8 cellular contexts compared by ENCODE assay signal in genomic region chr14:102554835-102555819, GRCh38. TPM values are rescaled to one million over a fixed set of nuclear protein-coding genes. Genes with fewer than 3 reads are reported as not detected.
DNase-seq lines count a peak whose midpoint lies in the region; ATAC-seq and TF ChIP-seq lines count a peak whose summit lies in the region.

No MANE protein-coding gene starts in this region.

- TF ChIP-seq POLR2A in GM19099 (IDR thresholded peaks at IDR 0.05; ENCODE audit: extremely low read depth, insufficient read length, low read depth) = peak; percentile 59
- TF ChIP-seq POLR2A in gastrocnemius medialis (IDR thresholded peaks at IDR 0.05) = no peak

- ATAC-seq in gastrocnemius medialis (peak; percentile 69 to 72), GM18868 (IDR thresholded peaks at IDR 0.05; ENCODE audit: unreplicated experiment) (no peak), HG03469 (IDR thresholded peaks at IDR 0.05; ENCODE audit: unreplicated experiment) (no peak)

- peak overlapping the region; percentile 34; the same call in 1 of the 2 replicates for H3K4me2 ChIP-seq in OCI-LY7 (ENCODE audit: low read length)

- POLR2A ChIA-PET in OCI-LY7 (lab: Charles Lee) = interaction anchor here (0.7 kb wide), 2 partner anchors 41 to 1292 kb away, joined by 6 to 8 read pairs; no protein-coding TSS in a partner anchor

- H3K9me2 ChIP-seq in OCI-LY7 (ENCODE audit: insufficient read depth, low read length) = no peaks in the 10 kb centered on the region

- no TSS peak for BruUV-seq in OCI-LY7 (replicated peaks; lab: Mats Ljungman, UMichigan)

- H3K9me3 ChIP-seq in OCI-LY7 (ENCODE audit: low read length) = no peaks in the 10 kb centered on the region
- no peaks in the 10 kb centered on the region for H3K9me3 ChIP-seq in right atrium auricular region
- H3K9me3 ChIP-seq in gastrocnemius medialis = no peaks in the 10 kb centered on the region

- H3K4me3 ChIP-seq in OCI-LY7 (ENCODE audit: low read depth, low read length, poor library complexity, severe bottlenecking) = peak overlapping the region; percentile 16
- peak overlapping the region; percentile 54 to 95 for H3K4me3 ChIP-seq in right atrium auricular region
- peak overlapping the region; percentile 64 to 76 (median 67) for H3K4me3 ChIP-seq in gastrocnemius medialis

- no peak for DNase-seq in OCI-LY7 (ENCODE audit: low spot score)
- DNase-seq in activated naive CD4-positive, alpha-beta T cell treated with anti-CD3 and anti-CD28 coated beads, Interleukin-2, amount 50 U/mL, for 16 hours = peak; percentile 69
- no peak for DNase-seq in right atrium auricular region (ENCODE audit: low spot score)
- DNase-seq in gastrocnemius medialis = peak in 1 of 2 donors; percentile 30
- no peak for DNase-seq in NK-92 treated with Interleukin-12 subunit alpha and Interleukin-12 subunit beta, amount 100 ng/mL, for 24 hours (lab: John Stamatoyannopoulos, UW)

- no peaks in the 10 kb centered on the region for H4K20me1 ChIP-seq in OCI-LY7 (ENCODE audit: insufficient read depth, low read length)

- in situ Hi-C loops in gastrocnemius medialis (cut with MboI; ENCODE audit: low sequenced_read_pairs in 4 of 4) = no loop called here

- H3K4me1 ChIP-seq in OCI-LY7 (ENCODE audit: insufficient read depth, low read length, poor library complexity, severe bottlenecking) = peaks cover under 1% of the 10 kb centered on the region
- H3K4me1 ChIP-seq in right atrium auricular region = peaks cover 0 to 12% of the 10 kb centered on the region in 2 donors
- H3K4me1 ChIP-seq in gastrocnemius medialis = peaks cover 0 to 4% of the 10 kb centered on the region in 2 donors

- no peaks in the 10 kb centered on the region for H3K79me2 ChIP-seq in OCI-LY7 (ENCODE audit: insufficient read depth, low read depth, low read length)

- no peak overlapping the region for H3K27ac ChIP-seq in OCI-LY7 (ENCODE audit: low read depth, low read length, poor library complexity, severe bottlenecking)
- H3K27ac ChIP-seq in right atrium auricular region = peak overlapping the region; percentile 2 to 44
- H3K27ac ChIP-seq in gastrocnemius medialis = peak overlapping the region; percentile 17 to 44 (median 34)

- CTCF ChIA-PET in OCI-LY7 (lab: Charles Lee; ENCODE audit: unreplicated experiment) = no interaction called here

- H3K27me3 ChIP-seq in right atrium auricular region = no peaks in the 10 kb centered on the region
- H3K27me3 ChIP-seq in gastrocnemius medialis = no peaks in the 10 kb centered on the region

- intact Hi-C loops in OCI-LY7 (cut with micrococcal nuclease; ENCODE audit: unreplicated experiment) = no loop called here
- intact Hi-C loops in gastrocnemius medialis (cut with DNase I; ENCODE audit: low total_unique reads) = no loop called here

- H2AFZ ChIP-seq in OCI-LY7 (ENCODE audit: low read length) = no peak overlapping the region

- H3K36me3 ChIP-seq in OCI-LY7 (ENCODE audit: insufficient read depth, low read length) = no peaks in the 10 kb centered on the region
- H3K36me3 ChIP-seq in right atrium auricular region = no peaks in the 10 kb centered on the region
- H3K36me3 ChIP-seq in gastrocnemius medialis = no peaks in the 10 kb centered on the region

- TF ChIP-seq CTCF in OCI-LY7 (conservative IDR thresholded peaks at IDR 0.05; ENCODE audit: low read length) (no peak), right atrium auricular region (IDR thresholded peaks at IDR 0.05) (no peak), gastrocnemius medialis (IDR thresholded peaks at IDR 0.05 in 4 of 5, conservative IDR thresholded peaks at IDR 0.05 in 1 of 5) (no peak)

RNA-seq across cellular contexts. Expression of gene RCOR1, which starts 37.3 kb away (rescaled TPM):
- 12.1 and 22.0 TPM in 2 replicates for total RNA-seq in OCI-LY7 (2014; rRNA removed; shearing (Covaris generic))
- 29.4 and 30.2 TPM in 2 replicates for total RNA-seq in OCI-LY7 (2022)
- 1 to 10 TPM; 8.4 to 8.7 TPM for total RNA-seq in right atrium auricular region
- 10 to 100 TPM; 10.0 to 14.2 (median 12.1) TPM for total RNA-seq in gastrocnemius medialis

RNA-seq across cellular contexts. Expression of gene ANKRD9, which starts 45.6 kb away (rescaled TPM):
- total RNA-seq in OCI-LY7 (2014; rRNA removed; shearing (Covaris generic)) = 1.1 and 1.2 TPM in 2 replicates
- total RNA-seq in OCI-LY7 (2022) (1.5 and 1.9 TPM in 2 replicates), right atrium auricular region (100 to 1,000 TPM; 144 to 158 TPM), gastrocnemius medialis (100 to 1,000 TPM; 155 to 450 (median 216) TPM)

Comparison
In these comparisons a context has a peak if more than half of its experiments do, and no peak if none do; other contexts are left out.
1. H3K4me3 ChIP-seq: peak in every context shown above with its lines; median percentile 74 in right atrium auricular region; 67 in gastrocnemius medialis; 16 in OCI-LY7.
2. ATAC-seq: peak in gastrocnemius medialis (2 of 2); none in GM18868 (single experiment) and HG03469 (single experiment).
3. RNA of gene ANKRD9, which starts 45.6 kb away (total RNA-seq): 155 to 450 TPM in gastrocnemius medialis and 144 to 158 TPM in right atrium auricular region; 1.1 to 1.9 TPM in OCI-LY7; every median in the first group is over 10 times any median in the second.